Comparison of ENCODE assay signal across 9 cellular contexts in genomic region chr3:48503406-48504050, GRCh38. TPM values are rescaled to one million over a fixed set of nuclear protein-coding genes. Genes with fewer than 3 reads are reported as not detected.
DNase-seq lines count a peak whose midpoint lies in the region; ATAC-seq, FAIRE-seq and TF ChIP-seq lines count a peak whose summit lies in the region.
"Had no signal": no experiment of that assay in that cellular context is flagged by ENCODE, and none has a peak within 500 bp of the region (broad histone marks: within the 10 kb centered on the region; RNA-seq: fewer than 3 reads in every experiment).

No MANE protein-coding gene starts in this region.

- H3K27me3 Mint-ChIP-seq in nephron (ENCODE audit: low read depth) = no peaks in the 10 kb centered on the region

- FAIRE-seq in GM19239 (lab: Jason Lieb, UNC) = no peak
- FAIRE-seq: TTC549 had no signal

- TF ChIP-seq CTCF in GM12865 (IDR thresholded peaks at IDR 0.05; ENCODE audit: insufficient read depth, low read depth, low read length, missing control alignments) = no peak
- TF ChIP-seq CTCF in nephron (IDR thresholded peaks at IDR 0.05; ENCODE audit: unreplicated experiment in 3 of 3) = no peak
- TF ChIP-seq CTCF in GM10266 (IDR thresholded peaks at IDR 0.05; ENCODE audit: control insufficient read depth, insufficient read depth, low read depth, missing control alignments) = no peak

- no peaks in the 10 kb centered on the region for H3K9me3 Mint-ChIP-seq in nephron

- DNase-seq in GM12865 (ENCODE audit: low read depth) = no peak
- DNase-seq in globus pallidus (ENCODE audit: low spot score) = no peak
- no peak for DNase-seq in GM10266 (ENCODE audit: extremely low spot score)
- no peak for DNase-seq in GM19239 (ENCODE audit: insufficient read length, low spot score)

- H3K4me1 Mint-ChIP-seq in nephron = no peaks in the 10 kb centered on the region

- peak; percentile 36 for ATAC-seq in SK-N-SH treated with all-trans-retinoic acid at 6 μM for 48 hours
- ATAC-seq in esophagus mucosa = peak; percentile 58
- ATAC-seq in GM21447 (IDR thresholded peaks at IDR 0.05; ENCODE audit: unreplicated experiment) = no peak

- peak overlapping the region; percentile 84 to 86 (median 86) for H3K4me3 Mint-ChIP-seq in nephron

- H3K36me3 Mint-ChIP-seq in nephron (ENCODE audit: low read depth) = peaks cover 8% of the 10 kb centered on the region

- peak overlapping the region; percentile 21 to 63 (median 41) for H3K27ac Mint-ChIP-seq in nephron

- H3K4me3 ChIP-seq in GM12865 (ENCODE audit: low read depth, low read length) = peak overlapping the region; percentile 53

TF ChIP-seq in SK-N-SH treated with all-trans-retinoic acid at 6 μM for 48 hours, 23 proteins besides CTCF, POLR2A, EP300 and RAD21:
- TF ChIP-seq CSRNP3 (CRISPR knock-in tag; IDR thresholded peaks at IDR 0.05) (no peak), ZNF8 (CRISPR knock-in tag; IDR thresholded peaks at IDR 0.05) (no peak), ISL1 (CRISPR knock-in tag; IDR thresholded peaks at IDR 0.05) (no peak), GLIS3 (CRISPR knock-in tag; IDR thresholded peaks at IDR 0.05) (no peak), PATZ1 (CRISPR knock-in tag; IDR thresholded peaks at IDR 0.05; ENCODE audit: borderline replicate concordance) (no peak), RARB (CRISPR knock-in tag; IDR thresholded peaks at IDR 0.05) (no peak), CSDC2 (CRISPR knock-in tag; IDR thresholded peaks at IDR 0.05) (no peak), SNAI2 (CRISPR knock-in tag; IDR thresholded peaks at IDR 0.05) (no peak), CREB5 (CRISPR knock-in tag; IDR thresholded peaks at IDR 0.05; ENCODE audit: low read depth) (no peak), ESRRG (CRISPR knock-in tag; IDR thresholded peaks at IDR 0.05) (no peak), BACH2 (CRISPR knock-in tag; IDR thresholded peaks at IDR 0.05; ENCODE audit: borderline replicate concordance) (no peak), ZNF565 (CRISPR knock-in tag; conservative IDR thresholded peaks at IDR 0.05; ENCODE audit: low read depth) (no peak), TSHZ2 (CRISPR knock-in tag; IDR thresholded peaks at IDR 0.05) (no peak)

RNA-seq across cellular contexts. Expression of gene SHISA5, which starts 0.4 kb away (rescaled TPM):
- total RNA-seq in esophagus mucosa = 210 TPM

RNA-seq across cellular contexts. Expression of gene PFKFB4, which starts 53.1 kb away (rescaled TPM):
- 8.3 TPM for total RNA-seq in esophagus mucosa

RNA-seq across cellular contexts. Expression of gene ATRIP, which starts 57.0 kb away (rescaled TPM):
- total RNA-seq in esophagus mucosa = 6.3 TPM
